In genomic region chr16:46612121-46612520, GRCh38 we compare ENCODE assay signal across 15 cellular contexts. TPM values are rescaled to one million over a fixed set of nuclear protein-coding genes. Genes with fewer than 3 reads are reported as not detected.
DNase-seq lines count a peak whose midpoint lies in the region; ATAC-seq and TF ChIP-seq lines count a peak whose summit lies in the region.
"Had no signal": no experiment of that assay in that cellular context is flagged by ENCODE, and none has a peak within 500 bp of the region (broad histone marks: within the 10 kb centered on the region; RNA-seq: fewer than 3 reads in every experiment).

No MANE protein-coding gene starts in this region.

- ATAC-seq in activated CD4-positive, alpha-beta T cell treated with anti-CD3 and anti-CD28 coated beads for 36 hours, result peak; percentile 49
- ATAC-seq in GM21737 (IDR thresholded peaks at IDR 0.05; ENCODE audit: unreplicated experiment) (peak; percentile 47), HG03469 (IDR thresholded peaks at IDR 0.05; ENCODE audit: unreplicated experiment) (peak; percentile 57)
- peak; percentile 27 for ATAC-seq in stimulated activated memory B cell treated with anti-CD40 and anti-IgM and Interleukin-4, amounts not matched to agents 10 μg/mL and 1 μg/mL and 100 μg/mL, for 72 hours

- CTCF ChIA-PET in activated CD4-positive, alpha-beta T cell treated with anti-CD3 and anti-CD28 coated beads for 36 hours (lab: Charles Lee), result no interaction called here

- POLR2A ChIA-PET in activated CD4-positive, alpha-beta T cell treated with anti-CD3 and anti-CD28 coated beads for 36 hours (lab: Charles Lee), result no interaction called here

- H3K27ac Mint-ChIP-seq in activated CD4-positive, alpha-beta T cell treated with anti-CD3 and anti-CD28 coated beads for 36 hours, result no peak overlapping the region
- H3K27ac Mint-ChIP-seq in stimulated activated memory B cell treated with anti-CD40 and anti-IgM and Interleukin-4, amounts not matched to agents 10 μg/mL and 1 μg/mL and 100 μg/mL, for 72 hours, result no peak overlapping the region
- H3K27ac Mint-ChIP-seq: brain had no signal

- H3K36me3 Mint-ChIP-seq in activated CD4-positive, alpha-beta T cell treated with anti-CD3 and anti-CD28 coated beads for 36 hours (ENCODE audit: low read depth), result peaks cover 26% of the 10 kb centered on the region
- H3K36me3 Mint-ChIP-seq in stimulated activated memory B cell treated with anti-CD40 and anti-IgM and Interleukin-4, amounts not matched to agents 10 μg/mL and 1 μg/mL and 100 μg/mL, for 72 hours, result no peaks in the 10 kb centered on the region
- H3K36me3 Mint-ChIP-seq: brain had no signal

- no peak overlapping the region for H3K4me3 ChIP-seq in coronary artery
- H3K4me3 ChIP-seq: skin epidermis, uterus had no signal

- no peaks in the 10 kb centered on the region for H3K9me3 Mint-ChIP-seq in activated CD4-positive, alpha-beta T cell treated with anti-CD3 and anti-CD28 coated beads for 36 hours (ENCODE audit: low read depth)
- H3K9me3 Mint-ChIP-seq in stimulated activated memory B cell treated with anti-CD40 and anti-IgM and Interleukin-4, amounts not matched to agents 10 μg/mL and 1 μg/mL and 100 μg/mL, for 72 hours, result no peaks in the 10 kb centered on the region
- H3K9me3 Mint-ChIP-seq: activated T-cell treated with anti-CD3 and anti-CD28 coated beads, Interleukin-2, amount 50 U/mL, for 4 hours; brain had no signal

- H3K27ac ChIP-seq in coronary artery, result no peak overlapping the region
- H3K27ac ChIP-seq: uterus had no signal

- no peaks in the 10 kb centered on the region for H3K27me3 Mint-ChIP-seq in activated CD4-positive, alpha-beta T cell treated with anti-CD3 and anti-CD28 coated beads for 36 hours
- H3K27me3 Mint-ChIP-seq in stimulated activated memory B cell treated with anti-CD40 and anti-IgM and Interleukin-4, amounts not matched to agents 10 μg/mL and 1 μg/mL and 100 μg/mL, for 72 hours, result no peaks in the 10 kb centered on the region
- H3K27me3 Mint-ChIP-seq: brain had no signal

- intact Hi-C loops in activated CD4-positive, alpha-beta T cell treated with anti-CD3 and anti-CD28 coated beads for 36 hours (cut with DNase I, micrococcal nuclease), result no loop called here

- H3K4me1 Mint-ChIP-seq in activated CD4-positive, alpha-beta T cell treated with anti-CD3 and anti-CD28 coated beads for 36 hours, result no peaks in the 10 kb centered on the region
- H3K4me1 Mint-ChIP-seq in stimulated activated memory B cell treated with anti-CD40 and anti-IgM and Interleukin-4, amounts not matched to agents 10 μg/mL and 1 μg/mL and 100 μg/mL, for 72 hours, result no peaks in the 10 kb centered on the region
- H3K4me1 Mint-ChIP-seq: brain had no signal

- DNase-seq in activated CD4-positive, alpha-beta T cell treated with anti-CD3 and anti-CD28 coated beads for 36 hours, result no peak
- DNase-seq in activated CD4-positive, alpha-beta T cell treated with anti-CD3 and anti-CD28 coated beads for 4 hours, result no peak
- no peak for DNase-seq in coronary artery (ENCODE audit: low spot score)
- DNase-seq in SW 1271 (lab: John Stamatoyannopoulos, UW), result no peak
- DNase-seq in SHP77 treated with DMSO at 0.1 percent for 48 hours (lab: John Stamatoyannopoulos, UW), result no peak
- DNase-seq: ACHN; activated T-cell treated with anti-CD3 and anti-CD28 coated beads, Interleukin-2, amount 50 U/mL, for 4 hours; DND-41; NCI-H2107; uterus had no signal

- no peak for TF ChIP-seq CTCF in coronary artery (IDR thresholded peaks at IDR 0.05)

- no peak overlapping the region for H3K4me3 Mint-ChIP-seq in activated CD4-positive, alpha-beta T cell treated with anti-CD3 and anti-CD28 coated beads for 36 hours
- H3K4me3 Mint-ChIP-seq in stimulated activated memory B cell treated with anti-CD40 and anti-IgM and Interleukin-4, amounts not matched to agents 10 μg/mL and 1 μg/mL and 100 μg/mL, for 72 hours, result no peak overlapping the region
- H3K4me3 Mint-ChIP-seq: activated T-cell treated with anti-CD3 and anti-CD28 coated beads, Interleukin-2, amount 50 U/mL, for 4 hours; brain had no signal

RNA-seq across cellular contexts. Expression of gene SHCBP1, which starts 9.1 kb away (rescaled TPM):
- total RNA-seq in activated CD4-positive, alpha-beta T cell treated with anti-CD3 and anti-CD28 coated beads for 36 hours, result 10 to 100 TPM; 29.1 to 47.4 TPM
